Comparison of ENCODE assay signal across 16 cellular contexts in the genomic region with DNA sequence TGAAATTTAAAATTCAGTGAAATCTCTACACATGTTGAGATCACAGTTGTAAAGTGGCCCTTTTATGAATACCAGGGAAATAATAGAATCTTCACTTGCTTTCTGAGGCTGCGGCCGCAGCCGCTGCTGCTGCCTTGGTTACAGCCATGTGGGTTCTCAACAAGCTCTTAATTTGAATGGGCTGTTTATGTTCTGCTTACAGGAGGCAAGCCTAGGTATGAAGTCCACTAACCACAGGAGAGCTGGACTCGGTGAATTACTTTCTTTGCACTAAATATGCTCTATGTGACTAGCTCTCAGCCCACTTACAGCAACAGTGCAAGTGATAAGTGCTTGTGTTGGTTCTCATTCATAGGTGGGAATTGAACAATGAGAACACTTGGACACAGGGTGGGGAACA.
"Had no signal": no experiment of that assay in that cellular context is flagged by ENCODE, and none has a peak within 500 bp of the region (broad histone marks: within the 10 kb centered on the region; RNA-seq: fewer than 3 reads in every experiment).

No MANE protein-coding gene starts in this region.

- H3K4me3 ChIP-seq: breast epithelium, esophagus squamous epithelium, left ventricle myocardium inferior, right lobe of liver, spleen, upper lobe of right lung had no signal

- H3K27ac ChIP-seq: breast epithelium, esophagus squamous epithelium, left ventricle myocardium inferior, right lobe of liver, upper lobe of right lung had no signal

- H3K36me3 ChIP-seq: breast epithelium, esophagus squamous epithelium, left ventricle myocardium inferior, right lobe of liver, spleen, upper lobe of right lung had no signal

- H3K36me3 Mint-ChIP-seq: activated naive CD4-positive, alpha-beta T cell treated with anti-CD3 and anti-CD28 coated beads, Interleukin-2, amount 50 U/mL, for 24 hours; stimulated activated naive B cell treated with anti-CD40 and anti-IgM and Interleukin-4, amounts not matched to agents 10 μg/mL and 1 μg/mL and 100 μg/mL, for 72 hours had no signal

- ATAC-seq: right lobe of liver; stimulated activated naive B cell treated with anti-CD40 and anti-IgM and Interleukin-4, amounts not matched to agents 10 μg/mL and 1 μg/mL and 100 μg/mL, for 72 hours; upper lobe of right lung had no signal

- H3K27ac Mint-ChIP-seq: activated CD4-positive, alpha-beta T cell treated with anti-CD3 and anti-CD28 coated beads, Interleukin-2, amount 10 ng/mL, durations not matched to agents 7 days and 5 days; activated naive CD4-positive, alpha-beta T cell treated with anti-CD3 and anti-CD28 coated beads, Interleukin-2, amount 50 U/mL, for 24 hours; progenitor cell of endocrine pancreas; T-helper 1 cell treated with Interleukin-12 subunit alpha and Interleukin-12 subunit beta and Interleukin-4 antibody, amounts not matched to agents 30 μg/mL and 1 μg/mL, for 36 hours had no signal

- H3K4me1 ChIP-seq: breast epithelium, esophagus squamous epithelium, left ventricle myocardium inferior, right lobe of liver, upper lobe of right lung had no signal

- H3K9me3 Mint-ChIP-seq: activated CD4-positive, alpha-beta T cell treated with anti-CD3 and anti-CD28 coated beads, Interleukin-2, amount 10 ng/mL, durations not matched to agents 7 days and 5 days; activated naive CD4-positive, alpha-beta T cell treated with anti-CD3 and anti-CD28 coated beads, Interleukin-2, amount 50 U/mL, for 24 hours; stimulated activated naive B cell treated with anti-CD40 and anti-IgM and Interleukin-4, amounts not matched to agents 10 μg/mL and 1 μg/mL and 100 μg/mL, for 72 hours; T-helper 1 cell treated with Interleukin-12 subunit alpha and Interleukin-12 subunit beta and Interleukin-4 antibody, amounts not matched to agents 30 μg/mL and 1 μg/mL, for 36 hours had no signal

- H3K4me3 Mint-ChIP-seq: activated CD4-positive, alpha-beta T cell treated with anti-CD3 and anti-CD28 coated beads, Interleukin-2, amount 10 ng/mL, durations not matched to agents 7 days and 5 days; activated naive CD4-positive, alpha-beta T cell treated with anti-CD3 and anti-CD28 coated beads, Interleukin-2, amount 50 U/mL, for 24 hours; stimulated activated naive B cell treated with anti-CD40 and anti-IgM and Interleukin-4, amounts not matched to agents 10 μg/mL and 1 μg/mL and 100 μg/mL, for 72 hours; T-helper 1 cell treated with Interleukin-12 subunit alpha and Interleukin-12 subunit beta and Interleukin-4 antibody, amounts not matched to agents 30 μg/mL and 1 μg/mL, for 36 hours had no signal

- H3K27me3 ChIP-seq: breast epithelium, right lobe of liver, spleen, upper lobe of right lung had no signal

- H3K4me1 Mint-ChIP-seq: activated CD4-positive, alpha-beta T cell treated with anti-CD3 and anti-CD28 coated beads, Interleukin-2, amount 10 ng/mL, durations not matched to agents 7 days and 5 days; activated naive CD4-positive, alpha-beta T cell treated with anti-CD3 and anti-CD28 coated beads, Interleukin-2, amount 50 U/mL, for 24 hours; stimulated activated naive B cell treated with anti-CD40 and anti-IgM and Interleukin-4, amounts not matched to agents 10 μg/mL and 1 μg/mL and 100 μg/mL, for 72 hours had no signal

- H3K9me3 ChIP-seq: breast epithelium, esophagus squamous epithelium, left ventricle myocardium inferior, right lobe of liver, SK-N-SH, spleen, upper lobe of right lung had no signal

- DNase-seq: activated CD4-positive, alpha-beta T cell treated with anti-CD3 and anti-CD28 coated beads, Interleukin-2, amount 10 ng/mL, durations not matched to agents 7 days and 5 days; activated T-cell treated with anti-CD3 and anti-CD28 coated beads, Interleukin-2, amount 50 U/mL, for 1 hour; esophagus squamous epithelium; foreskin fibroblast; islet precursor cell; left ventricle myocardium inferior; right lobe of liver; SK-N-SH; spleen; stimulated activated CD4-positive, alpha-beta T cell treated with anti-CD3 and anti-CD28 coated beads, Interleukin-1b, Interleukin-23, amount 100 ng/mL, for 48 hours; stimulated activated naive B cell treated with anti-CD40 and anti-IgM and Interleukin-4, amounts not matched to agents 10 μg/mL and 1 μg/mL and 100 μg/mL, for 72 hours; upper lobe of right lung had no signal
